Comparison of ENCODE assay signal across 4 cellular contexts in genomic region chr6:129287778-129288177, GRCh38.
"Had no signal": no experiment of that assay in that cellular context is flagged by ENCODE, and none has a peak within 500 bp of the region (broad histone marks: within the 10 kb centered on the region; RNA-seq: fewer than 3 reads in every experiment).

No MANE protein-coding gene starts in this region.

- H3K27ac ChIP-seq: HL-60 had no signal

- DNase-seq: KG1 had no signal

- H3K4me3 ChIP-seq: K562 had no signal

- ATAC-seq: HepG2, K562 had no signal
